Comparison of ENCODE assay signal across 1 cellular context in the genomic region with DNA sequence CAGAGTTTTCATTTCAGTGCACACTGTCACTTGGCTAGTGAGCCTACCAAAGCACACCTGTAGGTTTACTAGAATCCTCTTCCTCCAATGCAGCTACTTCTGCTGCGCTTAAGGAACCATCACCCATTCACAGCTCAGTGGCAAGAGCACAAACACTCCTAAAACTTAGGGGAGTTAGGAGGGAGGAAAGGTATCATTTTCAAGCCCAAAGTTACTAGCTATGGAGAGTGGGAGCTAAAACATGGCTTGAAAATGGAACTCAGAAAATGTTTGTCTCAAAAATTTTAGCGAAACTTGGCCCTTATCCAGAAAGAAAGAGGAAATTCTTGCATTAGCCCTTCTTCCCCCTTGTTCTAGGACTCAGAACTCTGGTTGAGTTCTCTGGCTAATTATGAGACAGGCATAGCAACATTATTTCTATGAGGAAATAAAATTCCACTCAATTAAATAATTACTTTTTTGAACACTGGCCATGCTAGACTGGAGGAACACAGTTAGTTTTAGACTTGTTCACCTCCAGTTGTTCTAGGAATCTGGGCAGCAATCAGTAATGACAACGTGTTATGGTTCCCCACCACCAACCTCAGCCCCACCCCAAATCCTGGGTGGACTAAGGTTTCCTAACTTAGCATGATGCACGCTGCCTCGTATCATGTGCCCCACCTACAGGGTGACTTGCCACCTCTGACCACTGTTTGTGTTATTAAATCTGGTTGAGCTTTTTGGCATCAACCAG.
A peak's percentile ranks its signal among the peaks of the same experiment; 100 is the strongest.
TF ChIP-seq lines count a peak whose summit lies in the region.

No MANE protein-coding gene starts in this region.

TF ChIP-seq in GM12878, 131 proteins besides CTCF, POLR2A, EP300 and RAD21 (continued from another document):
- TF ChIP-seq, protein P1, sequence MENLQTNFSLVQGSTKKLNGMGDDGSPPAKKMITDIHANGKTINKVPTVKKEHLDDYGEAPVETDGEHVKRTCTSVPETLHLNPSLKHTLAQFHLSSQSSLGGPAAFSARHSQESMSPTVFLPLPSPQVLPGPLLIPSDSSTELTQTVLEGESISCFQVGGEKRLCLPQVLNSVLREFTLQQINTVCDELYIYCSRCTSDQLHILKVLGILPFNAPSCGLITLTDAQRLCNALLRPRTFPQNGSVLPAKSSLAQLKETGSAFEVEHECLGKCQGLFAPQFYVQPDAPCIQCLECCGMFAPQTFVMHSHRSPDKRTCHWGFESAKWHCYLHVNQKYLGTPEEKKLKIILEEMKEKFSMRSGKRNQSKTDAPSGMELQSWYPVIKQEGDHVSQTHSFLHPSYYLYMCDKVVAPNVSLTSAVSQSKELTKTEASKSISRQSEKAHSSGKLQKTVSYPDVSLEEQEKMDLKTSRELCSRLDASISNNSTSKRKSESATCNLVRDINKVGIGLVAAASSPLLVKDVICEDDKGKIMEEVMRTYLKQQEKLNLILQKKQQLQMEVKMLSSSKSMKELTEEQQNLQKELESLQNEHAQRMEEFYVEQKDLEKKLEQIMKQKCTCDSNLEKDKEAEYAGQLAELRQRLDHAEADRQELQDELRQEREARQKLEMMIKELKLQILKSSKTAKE (IDR thresholded peaks at IDR 0.05; ENCODE audit: low read depth, poor library complexity, severe bottlenecking) = peak; percentile 20
- no peak for TF ChIP-seq SMAD5 (IDR thresholded peaks at IDR 0.05; ENCODE audit: low read depth)
- TF ChIP-seq, protein P2, sequence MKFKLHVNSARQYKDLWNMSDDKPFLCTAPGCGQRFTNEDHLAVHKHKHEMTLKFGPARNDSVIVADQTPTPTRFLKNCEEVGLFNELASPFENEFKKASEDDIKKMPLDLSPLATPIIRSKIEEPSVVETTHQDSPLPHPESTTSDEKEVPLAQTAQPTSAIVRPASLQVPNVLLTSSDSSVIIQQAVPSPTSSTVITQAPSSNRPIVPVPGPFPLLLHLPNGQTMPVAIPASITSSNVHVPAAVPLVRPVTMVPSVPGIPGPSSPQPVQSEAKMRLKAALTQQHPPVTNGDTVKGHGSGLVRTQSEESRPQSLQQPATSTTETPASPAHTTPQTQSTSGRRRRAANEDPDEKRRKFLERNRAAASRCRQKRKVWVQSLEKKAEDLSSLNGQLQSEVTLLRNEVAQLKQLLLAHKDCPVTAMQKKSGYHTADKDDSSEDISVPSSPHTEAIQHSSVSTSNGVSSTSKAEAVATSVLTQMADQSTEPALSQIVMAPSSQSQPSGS (IDR thresholded peaks at IDR 0.05; ENCODE audit: low read length) = peak; percentile 24; the same call in 1 of the 2 replicates
- TF ChIP-seq TCF12 (IDR thresholded peaks at IDR 0.05; ENCODE audit: low read depth, low read length) = no peak
- peak; percentile 59 for TF ChIP-seq SMAD1 (IDR thresholded peaks at IDR 0.05; ENCODE audit: low read depth, partially characterized antibody)
